In the genomic region with DNA sequence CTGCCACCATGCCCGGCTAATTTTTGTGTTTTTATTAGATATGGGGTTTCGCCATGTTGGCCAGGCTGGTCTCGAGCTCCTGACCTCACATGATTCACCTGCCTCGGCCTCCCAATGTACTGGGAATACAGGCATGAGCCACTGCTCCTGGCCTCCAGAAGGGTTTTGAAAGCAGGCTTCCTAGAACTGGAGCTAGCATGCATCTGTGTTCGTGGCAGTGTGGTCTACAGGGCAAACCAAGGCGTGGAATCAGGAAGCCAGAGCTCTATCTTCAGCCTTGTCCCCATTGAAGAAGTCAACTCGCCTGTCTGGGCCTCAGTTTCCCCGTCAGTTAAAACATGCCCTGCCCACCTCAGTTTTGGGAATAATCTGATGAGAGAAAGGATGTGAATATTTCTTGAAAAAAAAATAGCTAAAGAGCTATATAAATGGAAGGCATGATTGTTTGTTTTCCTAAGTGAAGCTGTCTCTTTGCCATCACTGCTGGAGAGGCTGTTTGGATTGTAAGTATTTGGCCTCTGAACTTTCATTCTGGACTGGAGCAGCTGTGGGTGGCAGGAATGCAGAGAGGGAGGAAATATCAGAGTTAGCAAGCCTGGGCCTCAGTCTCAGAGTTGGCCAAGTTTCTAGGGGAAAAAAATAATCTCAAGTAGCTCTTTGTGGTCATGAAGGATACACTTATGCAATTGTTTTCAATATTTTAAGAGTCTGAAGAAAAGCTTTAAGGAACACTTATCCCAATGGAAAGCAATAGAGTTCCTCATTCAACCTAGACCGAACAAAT, we compare ENCODE assay signal across 12 cellular contexts. TPM values are rescaled to one million over a fixed set of nuclear protein-coding genes. Genes with fewer than 3 reads are reported as not detected.
DNase-seq lines count a peak whose midpoint lies in the region; ATAC-seq and TF ChIP-seq lines count a peak whose summit lies in the region.
"Had no signal": no experiment of that assay in that cellular context is flagged by ENCODE, and none has a peak within 500 bp of the region (broad histone marks: within the 10 kb centered on the region; RNA-seq: fewer than 3 reads in every experiment).

No MANE protein-coding gene starts in this region.

- no peaks in the 10 kb centered on the region for H3K27me3 Mint-ChIP-seq in Caco-2 (ENCODE audit: insufficient read depth, unreplicated experiment)

- peak overlapping the region; percentile 17; the same call in 1 of the 2 replicates for H3K9ac ChIP-seq in SK-N-SH

- peaks cover 34% of the 10 kb centered on the region for H3K4me1 Mint-ChIP-seq in Caco-2 (ENCODE audit: low read depth, unreplicated experiment)

- H2AFZ ChIP-seq in SK-N-SH (ENCODE audit: low read depth) = no peak overlapping the region; the same call in 1 of the 2 replicates

- POLR2A ChIA-PET in Caco-2 (lab: Charles Lee) = interaction anchor here (0.5 to 1.3 kb wide), 4 partner anchors 12 to 681 kb away, joined by 3 to 4 read pairs (median 4); partner anchors contain the start of gene UACA
- POLR2A ChIA-PET in SK-N-SH (lab: Yijun Ruan, JAX) = no interaction called here

- no TSS peak for BruUV-seq in Caco-2 (replicated peaks; lab: Mats Ljungman, UMichigan)

- H3F3A ChIP-seq in SK-N-SH (replicated peaks; ENCODE audit: insufficient read depth) = peaks cover 62% of the 10 kb centered on the region

- H3K36me3 ChIP-seq in Caco-2 (ENCODE audit: control insufficient read depth, insufficient read depth, low read length) (no peaks in the 10 kb centered on the region), SK-N-SH (replicated peaks in 1 of 2; ENCODE audit: control insufficient read depth in 1 of 2, insufficient read depth in 2 of 2, low read length in 1 of 2) (no peaks in the 10 kb centered on the region), prostate gland (no peaks in the 10 kb centered on the region)

- H3K4me2 ChIP-seq in SK-N-SH = peak overlapping the region; percentile 56

- H3K9me3 Mint-ChIP-seq in Caco-2 (ENCODE audit: unreplicated experiment) = no peaks in the 10 kb centered on the region
- H3K9me3 Mint-ChIP-seq: activated naive CD4-positive, alpha-beta T cell treated with anti-CD3 and anti-CD28 coated beads for 36 hours had no signal

- DNase-seq in Caco-2 (peak; percentile 37 to 50), SK-N-SH (no peak), foreskin fibroblast (peak; percentile 95 to 97), prostate gland (ENCODE audit: low spot score) (peak; percentile 31), substantia nigra (lab: John Stamatoyannopoulos, UW) (no peak)
- DNase-seq in activated CD4-positive, alpha-beta T cell treated with anti-CD3 and anti-CD28 coated beads, Interleukin-2, amount 50 U/mL, for 48 hours = no peak
- no peak for DNase-seq in stimulated activated CD8-positive, alpha-beta memory T cell treated with anti-CD3 and anti-CD28 coated beads, Interleukin-4, amount 100 ng/mL, for 48 hours
- DNase-seq: activated naive CD4-positive, alpha-beta T cell treated with anti-CD3 and anti-CD28 coated beads for 36 hours; DND-41 had no signal

- H3K4me3 ChIP-seq in Caco-2 (ENCODE audit: low read depth, low read length) (no peak overlapping the region), SK-N-SH (ENCODE audit: low read depth in 2 of 2, low read length in 1 of 2) (no peak overlapping the region), foreskin fibroblast (ENCODE audit: low read depth in 1 of 2, low read length in 2 of 2) (no peak overlapping the region), prostate gland (no peak overlapping the region)
- H3K4me3 ChIP-seq: SK-N-MC had no signal

- CTCF ChIA-PET in Caco-2 (lab: Charles Lee) = interaction anchor here (0.9 to 1.2 kb wide), 3 partner anchors 12 to 38 kb away, joined by 3 to 10 read pairs (median 3); no protein-coding TSS in a partner anchor
- CTCF ChIA-PET in SK-N-SH (lab: Yijun Ruan, JAX) = interaction anchor here (0.8 to 4.0 kb wide), 8 partner anchors 10 to 644 kb away, joined by 3 to 23 read pairs (median 6); no protein-coding TSS in a partner anchor

- H3K79me2 ChIP-seq in SK-N-SH (ENCODE audit: insufficient read depth) = peaks cover 3% of the 10 kb centered on the region; the same call in 1 of the 2 replicates

- H3K9me3 ChIP-seq in Caco-2 = no peaks in the 10 kb centered on the region; the same call in 1 of the 2 replicates
- no peaks in the 10 kb centered on the region for H3K9me3 ChIP-seq in SK-N-SH
- H3K9me3 ChIP-seq in prostate gland = no peaks in the 10 kb centered on the region

- peak in 1 of 2 experiments; percentile 89; a peak in 1 of 4 replicates for TF ChIP-seq EP300 in SK-N-SH (IDR thresholded peaks at IDR 0.05; ENCODE audit: borderline replicate concordance in 1 of 2, low read depth in 1 of 2, low read length in 1 of 2)

- TF ChIP-seq RAD21 in SK-N-SH (IDR thresholded peaks at IDR 0.05; ENCODE audit: low read length) = no peak

- WGBS in SK-N-SH (ENCODE audit: low lambda C conversion rate) = 89% methylated on average over 9 of the region's 9 CpGs
- 74% methylated on average over 9 of the region's 9 CpGs for WGBS in prostate gland

- H3K27ac Mint-ChIP-seq in Caco-2 (ENCODE audit: unreplicated experiment) = peak overlapping the region; percentile 53
- H3K27ac Mint-ChIP-seq: activated naive CD4-positive, alpha-beta T cell treated with anti-CD3 and anti-CD28 coated beads for 36 hours had no signal

- no peak for TF ChIP-seq POLR2A in prostate gland (IDR thresholded peaks at IDR 0.05)

- intact Hi-C loops in Caco-2 (cut with micrococcal nuclease; ENCODE audit: unreplicated experiment) (no loop called here), prostate gland (cut with DNase I) (no loop called here)

- H3K4me3 Mint-ChIP-seq in Caco-2 (ENCODE audit: unreplicated experiment) = no peak overlapping the region
- H3K4me3 Mint-ChIP-seq: activated naive CD4-positive, alpha-beta T cell treated with anti-CD3 and anti-CD28 coated beads for 36 hours had no signal

- TF ChIP-seq CTCF in Caco-2 (IDR thresholded peaks at IDR 0.05; ENCODE audit: insufficient read depth in 1 of 2, low read depth in 1 of 2, low read length in 1 of 2, severe bottlenecking in 1 of 2, unreplicated experiment in 1 of 2) = no peak
- no peak for TF ChIP-seq CTCF in SK-N-SH (IDR thresholded peaks at IDR 0.05)
- TF ChIP-seq CTCF in foreskin fibroblast (IDR thresholded peaks at IDR 0.05; ENCODE audit: low read depth, low read length) = no peak
- TF ChIP-seq CTCF in prostate gland (IDR thresholded peaks at IDR 0.05) = no peak

- H3K4me1 ChIP-seq in Caco-2 = peaks cover 36% of the 10 kb centered on the region
- H3K4me1 ChIP-seq in SK-N-SH (ENCODE audit: control insufficient read depth in 1 of 2, insufficient read depth in 2 of 2, low read depth in 1 of 2, low read length in 1 of 2) = peaks cover 0 to 50% of the 10 kb centered on the region in 2 experiments; a peak in 3 of 4 replicates
- H3K4me1 ChIP-seq in prostate gland (replicated peaks) = no peaks in the 10 kb centered on the region

- H3K27ac ChIP-seq in SK-N-SH (ENCODE audit: low read depth in 2 of 2, low read length in 1 of 2) = peak overlapping the region; percentile 70 to 90; a peak in 3 of 4 replicates
- peak overlapping the region; percentile 6 to 56 for H3K27ac ChIP-seq in prostate gland
- no peak overlapping the region for H3K27ac ChIP-seq in substantia nigra (ENCODE audit: low read depth, low read length, poor library complexity, severe bottlenecking)
- H3K27ac ChIP-seq: SK-N-MC had no signal

- no peaks in the 10 kb centered on the region for H3K36me3 Mint-ChIP-seq in Caco-2 (ENCODE audit: insufficient read depth, unreplicated experiment)

- H3K27me3 ChIP-seq in Caco-2 (replicated peaks; ENCODE audit: control insufficient read depth, insufficient read depth, low read length) (no peaks in the 10 kb centered on the region), SK-N-SH (ENCODE audit: insufficient read depth) (no peaks in the 10 kb centered on the region), prostate gland (replicated peaks; ENCODE audit: insufficient read depth) (no peaks in the 10 kb centered on the region)

- no peaks in the 10 kb centered on the region for H4K20me1 ChIP-seq in SK-N-SH (ENCODE audit: insufficient read depth)

- ATAC-seq in HG03521 (IDR thresholded peaks at IDR 0.05; ENCODE audit: unreplicated experiment) = no peak

- H3K9me2 ChIP-seq in SK-N-SH = no peaks in the 10 kb centered on the region

TF ChIP-seq in SK-N-SH, 30 proteins besides CTCF, POLR2A, EP300 and RAD21 (continues in another document):
- TF ChIP-seq SIN3A (IDR thresholded peaks at IDR 0.05; ENCODE audit: borderline replicate concordance, low read depth, low read length) (no peak), NFIC (IDR thresholded peaks at IDR 0.05; ENCODE audit: borderline replicate concordance) (peak; percentile 90), SMC3 (IDR thresholded peaks at IDR 0.05; ENCODE audit: low read depth, low read length) (no peak), TAF1 (IDR thresholded peaks at IDR 0.05; ENCODE audit: borderline replicate concordance, low read depth, low read length) (no peak), TEAD4 (IDR thresholded peaks at IDR 0.05; ENCODE audit: borderline replicate concordance, insufficient read depth) (peak; percentile 88), FOSL2 (IDR thresholded peaks at IDR 0.05; ENCODE audit: borderline replicate concordance, low read depth) (peak; percentile 31; the same call in 1 of the 2 replicates), FOXM1 (IDR thresholded peaks at IDR 0.05; ENCODE audit: low read depth) (peak; percentile 52; the same call in 1 of the 2 replicates)
- TF ChIP-seq, protein P1, sequence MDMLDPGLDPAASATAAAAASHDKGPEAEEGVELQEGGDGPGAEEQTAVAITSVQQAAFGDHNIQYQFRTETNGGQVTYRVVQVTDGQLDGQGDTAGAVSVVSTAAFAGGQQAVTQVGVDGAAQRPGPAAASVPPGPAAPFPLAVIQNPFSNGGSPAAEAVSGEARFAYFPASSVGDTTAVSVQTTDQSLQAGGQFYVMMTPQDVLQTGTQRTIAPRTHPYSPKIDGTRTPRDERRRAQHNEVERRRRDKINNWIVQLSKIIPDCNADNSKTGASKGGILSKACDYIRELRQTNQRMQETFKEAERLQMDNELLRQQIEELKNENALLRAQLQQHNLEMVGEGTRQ (IDR thresholded peaks at IDR 0.05; ENCODE audit: borderline replicate concordance, low read depth, low read length) = no peak

RNA-seq across cellular contexts. Expression of gene UACA, which starts 36.5 kb away (rescaled TPM):
- 120 and 141 TPM in 2 replicates for total RNA-seq in Caco-2 (2022)
- polyA plus RNA-seq in SK-N-SH (2012; rRNA removed) = 35.9 and 57.1 TPM in 2 replicates
- polyA plus RNA-seq in SK-N-SH (2012; cell fraction: cytosol; rRNA removed) = 21.5 and 27.6 TPM in 2 replicates
- 156 and 175 TPM in 2 replicates for polyA plus RNA-seq in SK-N-SH (2012; cell fraction: nucleus; rRNA removed)
- 10 to 100 TPM; 16.3 to 35.2 TPM for total RNA-seq in prostate gland

RNA-seq across cellular contexts. Expression of gene LARP6, which starts 54.1 kb away (rescaled TPM):
- total RNA-seq in Caco-2 (2022) (19.7 and 19.8 TPM in 2 replicates), prostate gland (10 to 100 TPM; 24.6 to 43.3 TPM)
- polyA plus RNA-seq in SK-N-SH (2012; rRNA removed) = 193 and 236 TPM in 2 replicates
- polyA plus RNA-seq in SK-N-SH (2012; cell fraction: cytosol; rRNA removed) = 223 and 271 TPM in 2 replicates
- 118 and 123 TPM in 2 replicates for polyA plus RNA-seq in SK-N-SH (2012; cell fraction: nucleus; rRNA removed)
- total RNA-seq: activated naive CD4-positive, alpha-beta T cell treated with anti-CD3 and anti-CD28 coated beads for 36 hours; mononuclear cell had no signal

Comparison
In these comparisons a context has a peak if more than half of its experiments do, and no peak if none do; other contexts are left out.
1. DNase-seq: peak in Caco-2 (2 of 2), foreskin fibroblast (2 of 2) and prostate gland (single experiment); none in SK-N-SH (single experiment), activated CD4-positive, alpha-beta T cell treated with anti-CD3 and anti-CD28 coated beads, Interleukin-2, amount 50 U/mL, for 48 hours (0 of 2), substantia nigra (0 of 49) and stimulated activated CD8-positive, alpha-beta memory T cell treated with anti-CD3 and anti-CD28 coated beads, Interleukin-4, amount 100 ng/mL, for 48 hours (single experiment).